Comparison of ENCODE assay signal across 1 cellular context in genomic region chr5:83731638-83732037, GRCh38.
TF ChIP-seq lines count a peak whose summit lies in the region.

No MANE protein-coding gene starts in this region.

TF ChIP-seq in SK-N-SH, 30 proteins besides CTCF, POLR2A, EP300 and RAD21 (continued from another document):
- TF ChIP-seq IRF3 (IDR thresholded peaks at IDR 0.05; ENCODE audit: low read depth, low read length) = no peak
- no peak for TF ChIP-seq GABPA (IDR thresholded peaks at IDR 0.05; ENCODE audit: low read depth)
- TF ChIP-seq TEAD4 (IDR thresholded peaks at IDR 0.05; ENCODE audit: borderline replicate concordance, insufficient read depth) = no peak
- no peak for TF ChIP-seq CHD2 (IDR thresholded peaks at IDR 0.05; ENCODE audit: low read length, partially characterized antibody)
- TF ChIP-seq MXI1 (IDR thresholded peaks at IDR 0.05; ENCODE audit: low read depth, low read length) = no peak
- TF ChIP-seq, protein P1, sequence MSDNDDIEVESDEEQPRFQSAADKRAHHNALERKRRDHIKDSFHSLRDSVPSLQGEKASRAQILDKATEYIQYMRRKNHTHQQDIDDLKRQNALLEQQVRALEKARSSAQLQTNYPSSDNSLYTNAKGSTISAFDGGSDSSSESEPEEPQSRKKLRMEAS (IDR thresholded peaks at IDR 0.05; ENCODE audit: low read depth) = no peak
- TF ChIP-seq SMC3 (IDR thresholded peaks at IDR 0.05; ENCODE audit: low read depth, low read length) = no peak
- no peak for TF ChIP-seq JUND (IDR thresholded peaks at IDR 0.05)
- TF ChIP-seq FOSL2 (IDR thresholded peaks at IDR 0.05; ENCODE audit: borderline replicate concordance, low read depth) = no peak
- no peak for TF ChIP-seq USF1 (IDR thresholded peaks at IDR 0.05; ENCODE audit: borderline replicate concordance, low read depth)
